Comparison of ENCODE assay signal across 8 cellular contexts in the genomic region with DNA sequence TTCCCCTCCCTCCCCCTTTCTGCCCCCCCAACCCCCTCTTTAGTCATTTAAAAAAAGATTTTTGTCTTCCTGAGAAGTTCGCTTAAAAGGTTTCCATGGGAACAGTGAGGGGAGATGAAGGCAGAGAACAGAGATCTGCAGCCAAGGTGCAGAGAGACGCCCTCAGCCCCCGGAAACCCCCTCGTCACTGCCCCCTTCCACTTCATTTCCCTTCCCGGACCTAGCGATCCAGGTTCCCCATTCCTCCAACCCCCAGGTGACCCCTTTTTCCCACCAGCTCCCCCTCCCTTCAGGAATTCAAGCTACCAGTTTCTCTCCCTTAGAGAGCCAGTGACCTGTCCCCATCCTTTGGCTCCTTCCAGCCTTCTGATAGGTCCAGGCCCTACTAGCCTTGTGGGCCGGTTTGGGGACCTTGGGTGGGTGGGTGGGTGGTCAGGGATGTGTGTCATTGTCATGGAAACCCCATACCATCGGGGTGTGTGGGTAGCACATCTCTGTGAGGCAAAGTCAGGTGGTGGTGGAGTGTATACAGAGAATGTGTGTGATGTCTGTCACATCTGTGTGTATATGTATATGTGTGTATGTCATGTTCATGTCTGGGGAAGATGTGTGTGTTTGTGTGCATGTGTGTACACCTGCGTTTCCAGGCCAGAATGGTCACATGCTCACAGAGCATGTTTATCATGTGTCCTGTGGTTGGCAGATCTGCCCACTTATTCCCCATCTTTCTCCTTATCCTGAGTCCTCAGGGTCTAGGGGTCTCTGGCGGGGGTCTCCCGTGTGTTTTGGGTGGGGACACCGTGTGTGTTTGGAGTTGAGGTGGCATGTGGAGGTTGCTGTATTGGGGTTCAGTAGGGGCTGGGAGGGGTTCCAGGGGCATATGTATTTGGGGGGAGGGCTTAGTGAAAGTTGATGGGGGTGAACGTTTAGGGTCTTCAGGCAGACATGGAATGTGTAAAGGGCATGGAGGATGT. TPM values are rescaled to one million over a fixed set of nuclear protein-coding genes. Genes with fewer than 3 reads are reported as not detected.
DNase-seq lines count a peak whose midpoint lies in the region; ATAC-seq and TF ChIP-seq lines count a peak whose summit lies in the region.

No MANE protein-coding gene starts in this region.

- H3K4me1 ChIP-seq in testis, result peaks cover 48% of the 10 kb centered on the region

- DNase-seq in BJ (ENCODE audit: low read depth), result no peak
- DNase-seq in Jurkat, Clone E6-1 (ENCODE audit: low read depth, low spot score), result peak; percentile 61
- DNase-seq in testis, result no peak
- no peak for DNase-seq in A172 (ENCODE audit: low spot score)

- POLR2A ChIA-PET in BJ (lab: Charles Lee), result no interaction called here

- TF ChIP-seq POLR2A in testis (IDR thresholded peaks at IDR 0.05), result no peak

- H3K27ac ChIP-seq in angular gyrus (ENCODE audit: low read depth, low read length) (peak overlapping the region; percentile 94), layer of hippocampus (ENCODE audit: low read depth, low read length) (peak overlapping the region; percentile 88), testis (peak overlapping the region; percentile 86 to 97)

- WGBS in testis, 2 donors, result 5 to 8% methylated on average over 13 of the region's 13 CpGs

- intact Hi-C loops in testis (cut with DNase I; ENCODE audit: low total_unique reads), result no loop called here

- CTCF ChIA-PET in BJ (lab: Yijun Ruan, JAX), result interaction anchor here (0.6 to 1.9 kb wide), 11 partner anchors 9 to 148 kb away, joined by 3 to 19 read pairs (median 4); a partner anchor contains a TSS

- no peaks in the 10 kb centered on the region for H3K27me3 ChIP-seq in BJ (ENCODE audit: control insufficient read depth, insufficient read depth, low read length)
- no peaks in the 10 kb centered on the region for H3K27me3 ChIP-seq in layer of hippocampus (ENCODE audit: control insufficient read depth, insufficient read depth, low read length)
- no peaks in the 10 kb centered on the region for H3K27me3 ChIP-seq in testis

- H3K4me3 ChIP-seq in BJ (ENCODE audit: low read depth, low read length) (peak overlapping the region; percentile 55), testis (peak overlapping the region; percentile 52 to 83)
- peak overlapping the region; percentile 66 for H3K4me3 ChIP-seq in Jurkat, Clone E6-1 (ENCODE audit: low read length)

- H3K36me3 ChIP-seq in BJ (ENCODE audit: control insufficient read depth, insufficient read depth, low read length) (peaks cover 3% of the 10 kb centered on the region), testis (ENCODE audit: low read depth, missing control alignments) (no peaks in the 10 kb centered on the region)

- ATAC-seq in HG03432 (IDR thresholded peaks at IDR 0.05; ENCODE audit: unreplicated experiment) (no peak), HG03354 (IDR thresholded peaks at IDR 0.05; ENCODE audit: poor library complexity, severe bottlenecking, unreplicated experiment) (no peak)

- H3K9me3 ChIP-seq in testis, result no peaks in the 10 kb centered on the region

- TF ChIP-seq CTCF in BJ (IDR thresholded peaks at IDR 0.05; ENCODE audit: insufficient read depth, low read depth, low read length) (no peak), testis (IDR thresholded peaks at IDR 0.05) (no peak)

RNA-seq across cellular contexts. Expression of a gene that starts 7.0 kb away (rescaled TPM):
- 4.2 and 5.7 TPM in 2 replicates for polyA plus RNA-seq in BJ (2011; rRNA removed)
- 5.6 and 6.5 TPM in 2 replicates for polyA minus RNA-seq in BJ (2011; rRNA and poly(A)+ RNA removed)
- polyA plus RNA-seq in Jurkat, Clone E6-1 (2012; ENCODE audit: insufficient read depth, insufficient read length), result 30.1 TPM
- total RNA-seq in testis, result 10 to 100 TPM; 29.4 to 43.9 TPM
- polyA plus RNA-seq in testis (ENCODE audit: insufficient read depth, low read depth, low replicate concordance), result 31.5 TPM
- 1.8 and 2.5 TPM in 2 replicates for total RNA-seq in A172 (2014; rRNA removed; shearing (Covaris generic))

RNA-seq across cellular contexts. Expression of a gene that starts 9.0 kb away (rescaled TPM):
- polyA plus RNA-seq in BJ (2011; rRNA removed), result 347 and 369 TPM in 2 replicates
- polyA minus RNA-seq in BJ (2011; rRNA and poly(A)+ RNA removed), result 109 and 127 TPM in 2 replicates
- polyA plus RNA-seq in Jurkat, Clone E6-1 (2012; ENCODE audit: insufficient read depth, insufficient read length), result 264 TPM
- 100 to 1,000 TPM; 139 to 146 TPM for total RNA-seq in testis
- polyA plus RNA-seq in testis (ENCODE audit: insufficient read depth, low read depth, low replicate concordance), result 132 TPM
- 298 and 347 TPM in 2 replicates for total RNA-seq in A172 (2014; rRNA removed; shearing (Covaris generic))

RNA-seq across cellular contexts. Expression of a gene that starts 16.1 kb away (rescaled TPM):
- 37.8 and 54.6 TPM in 2 replicates for polyA plus RNA-seq in BJ (2011; rRNA removed)
- polyA minus RNA-seq in BJ (2011; rRNA and poly(A)+ RNA removed), result 24.4 and 25.0 TPM in 2 replicates
- 48.0 TPM for polyA plus RNA-seq in Jurkat, Clone E6-1 (2012; ENCODE audit: insufficient read depth, insufficient read length)
- total RNA-seq in testis, result 100 to 1,000 TPM; 184 to 218 TPM
- 216 TPM for polyA plus RNA-seq in testis (ENCODE audit: insufficient read depth, low read depth, low replicate concordance)
- total RNA-seq in A172 (2014; rRNA removed; shearing (Covaris generic)), result 36.0 and 40.8 TPM in 2 replicates

RNA-seq across cellular contexts. Expression of a gene that starts 27.5 kb away (rescaled TPM):
- polyA plus RNA-seq in BJ (2011; rRNA removed) (4.4 and 5.7 TPM in 2 replicates), testis (ENCODE audit: insufficient read depth, low read depth, low replicate concordance) (16.9 TPM)
- polyA minus RNA-seq in BJ (2011; rRNA and poly(A)+ RNA removed), result 6.5 and 8.1 TPM in 2 replicates
- polyA plus RNA-seq in Jurkat, Clone E6-1 (2012; ENCODE audit: insufficient read depth, insufficient read length), result 12.7 TPM
- total RNA-seq in testis, result 10 to 100 TPM; 15.2 to 15.7 TPM
- total RNA-seq in A172 (2014; rRNA removed; shearing (Covaris generic)), result 5.3 and 7.4 TPM in 2 replicates

RNA-seq across cellular contexts. Expression of a gene that starts 35.3 kb away (rescaled TPM):
- polyA plus RNA-seq in BJ (2011; rRNA removed) (24.2 and 32.4 TPM in 2 replicates), testis (ENCODE audit: insufficient read depth, low read depth, low replicate concordance) (20.2 TPM)
- polyA minus RNA-seq in BJ (2011; rRNA and poly(A)+ RNA removed), result 20.8 and 29.6 TPM in 2 replicates
- polyA plus RNA-seq in Jurkat, Clone E6-1 (2012; ENCODE audit: insufficient read depth, insufficient read length), result 111 TPM
- 10 to 100 TPM; 19.8 to 22.5 TPM for total RNA-seq in testis
- total RNA-seq in A172 (2014; rRNA removed; shearing (Covaris generic)), result 53.2 and 55.6 TPM in 2 replicates
